Comparison of ENCODE assay signal across 8 cellular contexts in the genomic region with DNA sequence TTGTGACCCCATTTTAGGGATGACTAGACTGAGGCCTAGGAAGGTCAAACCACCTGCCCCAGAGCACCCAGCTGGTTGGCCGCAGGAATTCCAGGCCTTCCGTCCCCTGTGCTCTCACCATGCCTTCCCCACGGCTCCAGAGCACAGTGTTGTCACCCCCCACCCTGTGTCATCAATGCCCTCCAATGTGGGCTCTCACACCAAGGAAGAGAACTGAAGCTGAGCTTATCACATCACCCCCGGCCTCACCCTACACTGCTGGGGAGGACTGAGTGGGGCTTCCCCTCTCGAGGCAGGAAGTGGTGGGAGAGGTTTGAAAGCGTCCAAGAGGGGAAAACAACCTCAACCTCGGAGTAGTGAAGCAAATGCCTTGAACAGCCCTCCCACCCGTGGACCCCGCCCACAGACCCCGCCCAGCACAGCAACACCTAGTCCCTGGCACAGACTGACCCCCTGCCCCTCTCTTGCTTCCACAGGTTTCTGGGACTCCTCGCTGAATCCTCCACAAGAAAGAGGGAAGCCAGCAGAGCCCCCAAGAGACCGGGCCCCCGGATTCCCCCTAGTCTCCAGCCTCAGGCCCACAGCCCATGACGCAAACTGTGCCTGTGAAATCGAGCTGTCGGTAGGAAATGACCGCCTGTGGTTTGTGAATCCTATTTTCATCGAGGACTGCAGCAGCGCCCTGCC.
DNase-seq lines count a peak whose midpoint lies in the region; ATAC-seq and TF ChIP-seq lines count a peak whose summit lies in the region.

No MANE protein-coding gene starts in this region.

- peaks cover 24 to 45% (median 33%) of the 10 kb centered on the region in 4 donors for H3K4me1 ChIP-seq in transverse colon

- peak overlapping the region in 1 of 4 donors; percentile 34 for H3K4me3 ChIP-seq in transverse colon

- peak overlapping the region; percentile 97 for H3K4me3 Mint-ChIP-seq in activated naive CD4-positive, alpha-beta T cell treated with anti-CD3 and anti-CD28 coated beads, Interleukin-2, amount 10 ng/mL, durations not matched to agents 7 days and 5 days
- peak overlapping the region; percentile 90 for H3K4me3 Mint-ChIP-seq in natural killer cell

- intact Hi-C loops in natural killer cell (cut with micrococcal nuclease) = loop anchor here (1.0 to 5.0 kb wide), 8 partner anchors 14 to 784 kb away; a partner anchor contains a TSS
- intact Hi-C loops in transverse colon (cut with DNase I; ENCODE audit: low total_unique reads) = loop anchor here (5.0 kb wide), 1 partner anchor 1316 kb away; no protein-coding TSS in a partner anchor

- peaks cover 78% of the 10 kb centered on the region for H3K4me1 Mint-ChIP-seq in activated naive CD4-positive, alpha-beta T cell treated with anti-CD3 and anti-CD28 coated beads, Interleukin-2, amount 10 ng/mL, durations not matched to agents 7 days and 5 days
- peaks cover 76 to 95% of the 10 kb centered on the region in 2 donors for H3K4me1 Mint-ChIP-seq in natural killer cell

- in situ Hi-C loops in GM13977 (cut with MboI; ENCODE audit: low pct_unique_long_range_greater_than_20kb, low sequenced_read_pairs, unreplicated experiment) = no loop called here
- in situ Hi-C loops in transverse colon (cut with MboI; ENCODE audit: low pct_ligation_motif_present in 1 of 4, low pct_unique_long_range_greater_than_20kb in 1 of 4, low sequenced_read_pairs in 3 of 4) = no loop called here

- TF ChIP-seq EP300 in transverse colon (IDR thresholded peaks at IDR 0.05; ENCODE audit: low read depth) = no peak

- WGBS in transverse colon (ENCODE audit: low coverage in 1 of 2), 2 donors = 64 to 80% methylated on average over 1 to 19 of the region's 19 CpGs

- H3K9me3 ChIP-seq in transverse colon = no peaks in the 10 kb centered on the region

- DNase-seq in GM13977 (ENCODE audit: low spot score) (peak; percentile 85), SKM-1 treated with dmso at 0.1 percent for 144 hours (lab: John Stamatoyannopoulos, UW; ENCODE audit: unreplicated experiment) (peak; percentile 61), natural killer cell (peak; percentile 83), transverse colon (peak; percentile 57), DMS 273 (lab: John Stamatoyannopoulos, UW; ENCODE audit: unreplicated experiment) (no peak), NCI-H1694 treated with DMSO at 0.1 percent for 48 hours (lab: John Stamatoyannopoulos, UW) (no peak)
- peak; percentile 91 for DNase-seq in activated naive CD4-positive, alpha-beta T cell treated with anti-CD3 and anti-CD28 coated beads, Interleukin-2, amount 10 ng/mL, durations not matched to agents 7 days and 5 days

- no peaks in the 10 kb centered on the region for H3K27me3 ChIP-seq in transverse colon

- peak overlapping the region; percentile 97 for H3K27ac Mint-ChIP-seq in activated naive CD4-positive, alpha-beta T cell treated with anti-CD3 and anti-CD28 coated beads, Interleukin-2, amount 10 ng/mL, durations not matched to agents 7 days and 5 days
- H3K27ac Mint-ChIP-seq in natural killer cell = peak overlapping the region; percentile 96 to 99

- TF ChIP-seq CTCF in GM13977 (IDR thresholded peaks at IDR 0.05; ENCODE audit: extremely low read depth, insufficient read depth, missing control alignments) (no peak), natural killer cell (IDR thresholded peaks at IDR 0.05) (no peak), transverse colon (IDR thresholded peaks at IDR 0.05) (no peak)

- ATAC-seq in HG02759 (IDR thresholded peaks at IDR 0.05; ENCODE audit: unreplicated experiment) = peak; percentile 71
- ATAC-seq in natural killer cell = peak; percentile 66 to 88 (median 77)

- no peaks in the 10 kb centered on the region for H3K36me3 ChIP-seq in transverse colon

- H3K27me3 Mint-ChIP-seq in activated naive CD4-positive, alpha-beta T cell treated with anti-CD3 and anti-CD28 coated beads, Interleukin-2, amount 10 ng/mL, durations not matched to agents 7 days and 5 days = no peaks in the 10 kb centered on the region
- no peaks in the 10 kb centered on the region for H3K27me3 Mint-ChIP-seq in natural killer cell (ENCODE audit: low read depth in 2 of 2)

- peaks cover 36% of the 10 kb centered on the region for H3K36me3 Mint-ChIP-seq in activated naive CD4-positive, alpha-beta T cell treated with anti-CD3 and anti-CD28 coated beads, Interleukin-2, amount 10 ng/mL, durations not matched to agents 7 days and 5 days
- H3K36me3 Mint-ChIP-seq in natural killer cell = peaks cover 11% of the 10 kb centered on the region

- no peaks in the 10 kb centered on the region for H3K9me3 Mint-ChIP-seq in activated naive CD4-positive, alpha-beta T cell treated with anti-CD3 and anti-CD28 coated beads, Interleukin-2, amount 10 ng/mL, durations not matched to agents 7 days and 5 days
- H3K9me3 Mint-ChIP-seq in natural killer cell = no peaks in the 10 kb centered on the region

- CTCF ChIA-PET in activated naive CD4-positive, alpha-beta T cell treated with anti-CD3 and anti-CD28 coated beads, Interleukin-2, amount 10 ng/mL, durations not matched to agents 7 days and 5 days (lab: Charles Lee) = interaction anchor here (0.5 to 2.8 kb wide), 4 partner anchors 11 to 521 kb away, joined by 3 to 12 read pairs (median 3); no protein-coding TSS in a partner anchor

- TF ChIP-seq POLR2A in transverse colon (IDR thresholded peaks at IDR 0.05) = no peak

- H3K27ac ChIP-seq in transverse colon = peak overlapping the region; percentile 83 to 92 (median 88)

Comparison
In these comparisons a context has a peak if more than half of its experiments do, and no peak if none do; other contexts are left out.
1. DNase-seq: peak in GM13977 (single experiment), SKM-1 treated with dmso at 0.1 percent for 144 hours (single experiment), activated naive CD4-positive, alpha-beta T cell treated with anti-CD3 and anti-CD28 coated beads, Interleukin-2, amount 10 ng/mL, durations not matched to agents 7 days and 5 days (single experiment), natural killer cell (single experiment) and transverse colon (single experiment); none in DMS 273 (single experiment) and NCI-H1694 treated with DMSO at 0.1 percent for 48 hours (single experiment).